Comparison of ENCODE assay signal across 8 cellular contexts in the genomic region with DNA sequence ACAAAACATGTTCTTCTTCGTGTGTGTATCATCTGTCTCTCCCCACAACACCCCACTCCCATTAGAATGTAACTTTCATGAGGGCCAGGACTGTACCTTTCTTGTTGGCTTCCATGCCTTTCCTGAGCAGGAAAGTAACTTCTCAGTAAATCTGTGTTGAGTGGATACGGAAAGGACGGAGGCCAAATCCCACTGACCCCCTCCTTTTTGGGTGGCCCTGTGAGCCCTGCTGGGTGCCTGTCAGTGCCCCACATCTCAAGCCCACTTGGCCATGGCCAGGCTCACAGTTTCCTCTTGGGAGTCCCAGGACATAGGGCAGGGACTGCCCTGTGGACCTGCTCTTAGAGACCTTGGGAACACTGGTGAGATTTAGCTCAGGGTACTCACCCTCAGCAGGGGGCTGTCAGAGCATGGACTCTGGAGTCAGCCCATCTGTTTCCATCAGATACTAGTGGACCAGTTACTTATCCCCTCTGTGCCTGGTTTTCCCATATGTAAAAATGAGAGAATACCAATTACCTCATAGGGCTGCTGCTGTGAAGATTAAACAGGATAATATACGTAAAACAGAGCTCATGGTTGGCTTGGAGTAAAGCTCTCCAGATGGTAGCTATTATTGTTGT. TPM values are rescaled to one million over a fixed set of nuclear protein-coding genes. Genes with fewer than 3 reads are reported as not detected.
DNase-seq lines count a peak whose midpoint lies in the region; ATAC-seq lines count a peak whose summit lies in the region.

No MANE protein-coding gene starts in this region.

- peak overlapping the region; percentile 51 for H3K27ac Mint-ChIP-seq in activated naive CD4-positive, alpha-beta T cell treated with anti-CD3 and anti-CD28 coated beads, Interleukin-2, amount 10 ng/mL, durations not matched to agents 7 days and 5 days
- no peak overlapping the region for H3K27ac Mint-ChIP-seq in activated CD4-positive, alpha-beta memory T cell treated with anti-CD3 and anti-CD28 coated beads, Interleukin-2, amount 10 ng/mL, durations not matched to agents 7 days and 5 days
- H3K27ac Mint-ChIP-seq in immature natural killer cell, result no peak overlapping the region

- H3K4me3 ChIP-seq in thymus (ENCODE audit: low read length), result peak overlapping the region; percentile 58

- H3K9me3 Mint-ChIP-seq in activated naive CD4-positive, alpha-beta T cell treated with anti-CD3 and anti-CD28 coated beads, Interleukin-2, amount 10 ng/mL, durations not matched to agents 7 days and 5 days, result no peaks in the 10 kb centered on the region
- no peaks in the 10 kb centered on the region for H3K9me3 Mint-ChIP-seq in activated CD4-positive, alpha-beta memory T cell treated with anti-CD3 and anti-CD28 coated beads, Interleukin-2, amount 10 ng/mL, durations not matched to agents 7 days and 5 days
- H3K9me3 Mint-ChIP-seq in immature natural killer cell, result no peaks in the 10 kb centered on the region

- no peaks in the 10 kb centered on the region for H3K9me3 ChIP-seq in thymus (ENCODE audit: control insufficient read depth)

- H3K36me3 ChIP-seq in thymus (ENCODE audit: control insufficient read depth, insufficient read depth), result no peaks in the 10 kb centered on the region

- no peak for DNase-seq in activated naive CD4-positive, alpha-beta T cell treated with anti-CD3 and anti-CD28 coated beads, Interleukin-2, amount 10 ng/mL, durations not matched to agents 7 days and 5 days
- no peak for DNase-seq in activated naive CD4-positive, alpha-beta T cell (lab: John Stamatoyannopoulos, UW)
- no peak for DNase-seq in activated CD4-positive, alpha-beta memory T cell treated with anti-CD3 and anti-CD28 coated beads, Interleukin-2, amount 10 ng/mL, durations not matched to agents 7 days and 5 days
- DNase-seq in immature natural killer cell, result no peak
- DNase-seq in T-helper 9 cell, result no peak
- DNase-seq in LoVo (ENCODE audit: low spot score), result no peak

- no peak for ATAC-seq in GM21367 (IDR thresholded peaks at IDR 0.05; ENCODE audit: unreplicated experiment)

- peaks cover 19% of the 10 kb centered on the region for H3K4me1 Mint-ChIP-seq in activated naive CD4-positive, alpha-beta T cell treated with anti-CD3 and anti-CD28 coated beads, Interleukin-2, amount 10 ng/mL, durations not matched to agents 7 days and 5 days
- H3K4me1 Mint-ChIP-seq in activated CD4-positive, alpha-beta memory T cell treated with anti-CD3 and anti-CD28 coated beads, Interleukin-2, amount 10 ng/mL, durations not matched to agents 7 days and 5 days, result peaks cover 21% of the 10 kb centered on the region
- peaks cover 13 to 21% of the 10 kb centered on the region in 2 donors for H3K4me1 Mint-ChIP-seq in immature natural killer cell

- POLR2A ChIA-PET in activated CD4-positive, alpha-beta memory T cell treated with anti-CD3 and anti-CD28 coated beads, Interleukin-2, amount 10 ng/mL, durations not matched to agents 7 days and 5 days (lab: Charles Lee), result interaction anchor here (1.1 kb wide), 1 partner anchor 38 kb away, joined by 4 read pairs; no protein-coding TSS in a partner anchor

- H3K36me3 Mint-ChIP-seq in activated naive CD4-positive, alpha-beta T cell treated with anti-CD3 and anti-CD28 coated beads, Interleukin-2, amount 10 ng/mL, durations not matched to agents 7 days and 5 days, result no peaks in the 10 kb centered on the region
- H3K36me3 Mint-ChIP-seq in activated CD4-positive, alpha-beta memory T cell treated with anti-CD3 and anti-CD28 coated beads, Interleukin-2, amount 10 ng/mL, durations not matched to agents 7 days and 5 days (ENCODE audit: low read depth), result peaks cover 3% of the 10 kb centered on the region
- H3K36me3 Mint-ChIP-seq in immature natural killer cell, result peaks cover 0 to 3% (median 0%) of the 10 kb centered on the region in 3 donors

- CTCF ChIA-PET in activated naive CD4-positive, alpha-beta T cell treated with anti-CD3 and anti-CD28 coated beads, Interleukin-2, amount 10 ng/mL, durations not matched to agents 7 days and 5 days (lab: Charles Lee), result interaction anchor here (0.6 to 3.2 kb wide), 4 partner anchors 27 to 152 kb away, joined by 4 to 12 read pairs (median 4); no protein-coding TSS in a partner anchor
- CTCF ChIA-PET in activated CD4-positive, alpha-beta memory T cell treated with anti-CD3 and anti-CD28 coated beads, Interleukin-2, amount 10 ng/mL, durations not matched to agents 7 days and 5 days (lab: Charles Lee), result interaction anchor here (0.9 to 6.8 kb wide), 2 partner anchors 50 to 125 kb away, joined by 3 to 56 read pairs; a partner anchor contains a TSS

- H3K4me3 Mint-ChIP-seq in activated naive CD4-positive, alpha-beta T cell treated with anti-CD3 and anti-CD28 coated beads, Interleukin-2, amount 10 ng/mL, durations not matched to agents 7 days and 5 days, result peak overlapping the region; percentile 80
- peak overlapping the region; percentile 72 for H3K4me3 Mint-ChIP-seq in activated CD4-positive, alpha-beta memory T cell treated with anti-CD3 and anti-CD28 coated beads, Interleukin-2, amount 10 ng/mL, durations not matched to agents 7 days and 5 days
- peak overlapping the region; percentile 80 to 96 (median 90) for H3K4me3 Mint-ChIP-seq in immature natural killer cell

- peaks cover 88% of the 10 kb centered on the region for H3K27me3 Mint-ChIP-seq in activated naive CD4-positive, alpha-beta T cell treated with anti-CD3 and anti-CD28 coated beads, Interleukin-2, amount 10 ng/mL, durations not matched to agents 7 days and 5 days
- H3K27me3 Mint-ChIP-seq in activated CD4-positive, alpha-beta memory T cell treated with anti-CD3 and anti-CD28 coated beads, Interleukin-2, amount 10 ng/mL, durations not matched to agents 7 days and 5 days, result peaks cover 66% of the 10 kb centered on the region
- H3K27me3 Mint-ChIP-seq in immature natural killer cell (ENCODE audit: low read depth in 3 of 3), result peaks cover 11 to 25% (median 15%) of the 10 kb centered on the region in 3 donors

- 66% methylated on average over 4 of the region's 4 CpGs for WGBS in thymus

- H3K27ac ChIP-seq in thymus (ENCODE audit: low read depth), result no peak overlapping the region

- peaks cover 28% of the 10 kb centered on the region for H3K27me3 ChIP-seq in thymus (ENCODE audit: control insufficient read depth, insufficient read depth)

- H3K4me1 ChIP-seq in thymus (ENCODE audit: control insufficient read depth, insufficient read depth, low read length), result peaks cover 6% of the 10 kb centered on the region

RNA-seq across cellular contexts. Expression of a gene that starts 1.1 kb away (rescaled TPM):
- total RNA-seq in activated CD4-positive, alpha-beta memory T cell treated with anti-CD3 and anti-CD28 coated beads, Interleukin-2, amount 10 ng/mL, durations not matched to agents 7 days and 5 days, result under 1 TPM in 1 of 2 experiments, not detected in 1; 0.20 TPM
- polyA plus RNA-seq in immature natural killer cell, result not detected
- polyA plus RNA-seq in thymus, result 42.3 TPM

Comparison
In these comparisons a context has a peak if more than half of its experiments do, and no peak if none do; other contexts are left out.
1. RNA of a gene that starts 1.1 kb away (polyA plus RNA-seq): 42.3 TPM in thymus (single experiment); not detected in immature natural killer cell; every median in the first group is over 10 times any median in the second.
2. Peak in every context shown above with its lines, with median percentiles within 50 percentile points of each other: H3K4me3 Mint-ChIP-seq.